In genomic region chr16:88921603-88921995, GRCh38 we compare ENCODE assay signal across 16 cellular contexts. TPM values are rescaled to one million over a fixed set of nuclear protein-coding genes. Genes with fewer than 3 reads are reported as not detected.
DNase-seq lines count a peak whose midpoint lies in the region; ATAC-seq and TF ChIP-seq lines count a peak whose summit lies in the region.
"Had no signal": no experiment of that assay in that cellular context is flagged by ENCODE, and none has a peak within 500 bp of the region (broad histone marks: within the 10 kb centered on the region; RNA-seq: fewer than 3 reads in every experiment).

No MANE protein-coding gene starts in this region.

- H3K9me3 ChIP-seq in heart right ventricle: no peaks in the 10 kb centered on the region
- no peaks in the 10 kb centered on the region for H3K9me3 ChIP-seq in adipocyte (ENCODE audit: control insufficient read depth, low read length)
- no peaks in the 10 kb centered on the region for H3K9me3 ChIP-seq in uterus
- H3K9me3 ChIP-seq in PC-3 (ENCODE audit: low read length): no peaks in the 10 kb centered on the region
- H3K9me3 ChIP-seq: testis had no signal

- ATAC-seq in heart right ventricle (peak in 1 of 8 donors; percentile 26), left ventricle myocardium superior (no peak), memory B cell (ENCODE audit: low read depth) (peak; percentile 11), PC-3 (no peak)

- peak overlapping the region; percentile 34 for H3K9ac ChIP-seq in adipocyte (ENCODE audit: low read length)
- H3K9ac ChIP-seq in PC-3 (ENCODE audit: low read length): no peak overlapping the region

- peaks cover 7% of the 10 kb centered on the region for H3K36me3 Mint-ChIP-seq in memory B cell

- H3K36me3 ChIP-seq in heart right ventricle: no peaks in the 10 kb centered on the region
- no peaks in the 10 kb centered on the region for H3K36me3 ChIP-seq in adipocyte (ENCODE audit: control insufficient read depth, insufficient read depth, low read length, severe bottlenecking)
- no peaks in the 10 kb centered on the region for H3K36me3 ChIP-seq in uterus
- no peaks in the 10 kb centered on the region for H3K36me3 ChIP-seq in PC-3 (ENCODE audit: low read depth, low read length)

- H3K4me1 Mint-ChIP-seq in memory B cell: peaks cover 32% of the 10 kb centered on the region

- H3K4me3 Mint-ChIP-seq in memory B cell: peak overlapping the region; percentile 55
- H3K4me3 Mint-ChIP-seq: activated CD4-positive, alpha-beta T cell treated with anti-CD3 and anti-CD28 coated beads, Interleukin-2, amount 10 ng/mL, durations not matched to agents 7 days and 5 days; T-helper 17 cell had no signal

- no peaks in the 10 kb centered on the region for H3K79me2 ChIP-seq in PC-3 (ENCODE audit: low read length)

- H3K27me3 Mint-ChIP-seq in memory B cell: no peaks in the 10 kb centered on the region

- no peak overlapping the region for H2AFZ ChIP-seq in PC-3 (ENCODE audit: low read length)
- H2AFZ ChIP-seq: PC-9 had no signal

- POLR2A ChIA-PET in PC-3 (lab: Charles Lee; ENCODE audit: unreplicated experiment): no interaction called here

- H4K20me1 ChIP-seq in PC-3 (ENCODE audit: low read length): no peaks in the 10 kb centered on the region

- no peak for TF ChIP-seq CTCF in heart right ventricle (IDR thresholded peaks at IDR 0.05)
- TF ChIP-seq CTCF in uterus (IDR thresholded peaks at IDR 0.05): no peak
- no peak for TF ChIP-seq CTCF in PC-3 (conservative IDR thresholded peaks at IDR 0.05; ENCODE audit: low read depth, low read length)

- no peaks in the 10 kb centered on the region for H3K9me2 ChIP-seq in PC-3 (replicated peaks; ENCODE audit: low read length)

- no TSS peak for BruUV-seq in PC-3 (replicated peaks; lab: Mats Ljungman, UMichigan)

- CTCF ChIA-PET in PC-3 (lab: Charles Lee): no interaction called here

- H3K4me1 ChIP-seq in heart right ventricle (peaks cover 32 to 76% (median 63%) of the 10 kb centered on the region in 9 donors), adipocyte (ENCODE audit: control insufficient read depth, insufficient read depth, low read length) (peaks cover 23% of the 10 kb centered on the region), uterus (peaks cover 0 to 8% of the 10 kb centered on the region in 2 donors), PC-3 (ENCODE audit: insufficient read depth, low read length) (peaks cover 26% of the 10 kb centered on the region)

- peak overlapping the region in 9 of 10 donors; percentile 3 to 48 (median 26) for H3K4me3 ChIP-seq in heart right ventricle
- no peak overlapping the region for H3K4me3 ChIP-seq in adipocyte (ENCODE audit: low read length)
- H3K4me3 ChIP-seq in uterus: no peak overlapping the region
- no peak overlapping the region for H3K4me3 ChIP-seq in PC-3 (ENCODE audit: low read length)
- H3K4me3 ChIP-seq: PC-9, smooth muscle cell, testis had no signal

- 55 to 62% methylated on average over 19 of the region's 19 CpGs for WGBS in heart right ventricle, 2 donors

- H3F3A ChIP-seq in PC-3 (ENCODE audit: low read length, unreplicated experiment): no peaks in the 10 kb centered on the region

- H3K9me3 Mint-ChIP-seq in memory B cell: no peaks in the 10 kb centered on the region
- H3K9me3 Mint-ChIP-seq: activated CD4-positive, alpha-beta T cell treated with anti-CD3 and anti-CD28 coated beads, Interleukin-2, amount 10 ng/mL, durations not matched to agents 7 days and 5 days had no signal

- no peak overlapping the region for H3K4me2 ChIP-seq in PC-3 (ENCODE audit: low read length)
- H3K4me2 ChIP-seq: PC-9, smooth muscle cell had no signal

- H3K27ac Mint-ChIP-seq in memory B cell: peak overlapping the region; percentile 58
- H3K27ac Mint-ChIP-seq: activated CD4-positive, alpha-beta T cell treated with anti-CD3 and anti-CD28 coated beads, Interleukin-2, amount 10 ng/mL, durations not matched to agents 7 days and 5 days; T-helper 17 cell had no signal

- TF ChIP-seq POLR2A in uterus (IDR thresholded peaks at IDR 0.05): no peak

- H3K27ac ChIP-seq in heart right ventricle: peak overlapping the region; percentile 47 to 89 (median 78)
- H3K27ac ChIP-seq in uterus: peak overlapping the region; percentile 51 to 52
- no peak overlapping the region for H3K27ac ChIP-seq in PC-3 (ENCODE audit: low read length)
- H3K27ac ChIP-seq: PC-9, testis had no signal

- intact Hi-C loops in heart right ventricle (cut with DNase I) (loop anchor here in 4 of 10 donors (2.0 to 5.0 kb wide), 3 partner anchors 17 to 109 kb away; partner anchors contain the start of gene APRT (in 1 of the 4)), left ventricle myocardium superior (cut with micrococcal nuclease) (no loop called here), uterus (cut with DNase I; ENCODE audit: low total_unique reads) (no loop called here), PC-3 (cut with micrococcal nuclease) (no loop called here)

- DNase-seq in heart right ventricle (no peak), left ventricle myocardium superior (no peak), adipocyte (ENCODE audit: low read depth) (no peak), memory B cell (ENCODE audit: low spot score in 2 of 2) (no peak), uterus (no peak), NCI-H748 treated with DMSO at 0.1 percent for 48 hours (lab: John Stamatoyannopoulos, UW) (no peak), PC-3 (no peak)
- DNase-seq in effector CD8-positive, alpha-beta T cell (lab: John Stamatoyannopoulos, UW): no peak
- DNase-seq: activated CD4-positive, alpha-beta T cell treated with anti-CD3 and anti-CD28 coated beads, Interleukin-2, amount 10 ng/mL, durations not matched to agents 7 days and 5 days; NCI-H1048; NCI-H2227 treated with DMSO at 0.1 percent for 48 hours; T-helper 17 cell had no signal

- H3K27me3 ChIP-seq in heart right ventricle (no peaks in the 10 kb centered on the region), adipocyte (replicated peaks; ENCODE audit: control insufficient read depth, insufficient read depth, low read length) (peaks cover 17% of the 10 kb centered on the region), uterus (no peaks in the 10 kb centered on the region), PC-3 (ENCODE audit: low read length) (no peaks in the 10 kb centered on the region)
- H3K27me3 ChIP-seq: testis had no signal

RNA-seq across cellular contexts. Expression of gene PABPN1L, which starts 55.1 kb away (rescaled TPM):
- total RNA-seq in heart right ventricle: under 1 TPM in 1 of 10 donors, not detected in 9; 0.21 TPM
- not detected for polyA plus RNA-seq in heart right ventricle
- not detected for total RNA-seq in left ventricle myocardium superior
- total RNA-seq in uterus: not detected
- total RNA-seq in PC-3 (2014; rRNA removed): not detected in 2 replicates
- total RNA-seq: activated CD4-positive, alpha-beta T cell treated with anti-CD3 and anti-CD28 coated beads, Interleukin-2, amount 10 ng/mL, durations not matched to agents 7 days and 5 days; PC-9; smooth muscle cell; T-helper 17 cell had no signal
- polyA plus RNA-seq: AG04450, smooth muscle cell had no signal

RNA-seq across cellular contexts. Expression of gene CBFA2T3, which starts 55.4 kb away (rescaled TPM):
- total RNA-seq in heart right ventricle (10 to 100 TPM in 2 of 10 donors, 1 to 10 TPM in 8; 3.1 to 14.9 (median 6.1) TPM), left ventricle myocardium superior (11.5 TPM), uterus (10 to 100 TPM in 1 of 4 donors, 1 to 10 TPM in 1, under 1 TPM in 2; under 0.01 to 12.1 (median 3.1) TPM), PC-3 (2014; rRNA removed) (not detected in 2 replicates)
- 10 to 100 TPM in 1 of 2 donors, 1 to 10 TPM in 1; 6.0 to 17.6 TPM for polyA plus RNA-seq in heart right ventricle
- total RNA-seq: activated CD4-positive, alpha-beta T cell treated with anti-CD3 and anti-CD28 coated beads, Interleukin-2, amount 10 ng/mL, durations not matched to agents 7 days and 5 days; smooth muscle cell had no signal
- polyA plus RNA-seq: AG04450 had no signal

Comparison
In these comparisons a context has a peak if more than half of its experiments do, and no peak if none do; other contexts are left out.
1. H3K4me3 ChIP-seq: peak in heart right ventricle (9 of 10); none in adipocyte (single experiment), uterus (0 of 2) and PC-3 (single experiment).